12 cellular contexts compared by ENCODE assay signal in the genomic region with DNA sequence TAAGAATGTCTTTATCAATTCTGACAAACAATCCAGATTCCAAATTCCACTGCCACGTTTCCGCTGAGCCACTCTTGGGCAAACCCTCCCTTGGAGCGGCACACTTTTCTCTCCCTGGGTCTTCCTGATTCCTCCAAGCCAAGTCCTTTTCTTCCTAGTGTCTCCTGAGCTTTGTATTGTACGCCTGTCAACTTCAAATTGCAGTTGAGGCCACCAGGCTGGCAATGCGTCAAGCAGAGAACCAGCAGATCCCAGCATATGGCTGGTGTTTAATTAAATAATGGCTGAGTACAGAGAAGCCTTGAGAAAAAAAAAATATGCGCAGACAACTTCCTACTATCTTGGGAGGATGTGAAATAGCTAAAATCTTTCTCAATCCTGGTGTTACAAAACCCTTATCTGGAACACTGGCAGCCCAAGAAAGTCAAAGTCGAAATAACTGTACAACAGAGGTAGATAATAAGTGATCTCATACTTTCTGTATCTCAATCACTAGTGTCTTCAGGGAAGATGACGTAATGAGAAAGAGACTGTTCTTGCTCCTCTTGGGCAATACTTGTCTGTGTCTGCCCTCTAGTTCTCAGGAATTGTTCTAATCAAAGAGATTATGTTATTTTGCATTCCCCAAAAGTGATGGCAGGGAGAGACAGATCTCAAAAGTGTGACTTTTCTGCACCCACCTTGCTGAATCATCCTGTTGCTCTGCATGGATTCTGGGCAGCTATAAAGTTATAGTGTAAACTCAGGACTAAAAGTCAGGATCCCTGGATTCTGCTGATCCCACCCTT. TPM values are rescaled to one million over a fixed set of nuclear protein-coding genes. Genes with fewer than 3 reads are reported as not detected.
DNase-seq lines count a peak whose midpoint lies in the region; ATAC-seq and TF ChIP-seq lines count a peak whose summit lies in the region.
"Had no signal": no experiment of that assay in that cellular context is flagged by ENCODE, and none has a peak within 500 bp of the region (broad histone marks: within the 10 kb centered on the region; RNA-seq: fewer than 3 reads in every experiment).

No MANE protein-coding gene starts in this region.

- no peak overlapping the region for H3K27ac Mint-ChIP-seq in CD8-positive, alpha-beta memory T cell
- H3K27ac Mint-ChIP-seq: activated naive CD4-positive, alpha-beta T cell treated with anti-CD3 and anti-CD28 coated beads, Interleukin-2, amount 10 ng/mL, durations not matched to agents 7 days and 5 days; CD8-positive, alpha-beta T cell had no signal

- DNase-seq in AG04450 (ENCODE audit: low read depth, low spot score) (peak; percentile 4), M059J (ENCODE audit: low read depth) (peak; percentile 35), body of pancreas (peak in 2 of 4 donors; percentile 5 to 16), lung (ENCODE audit: low spot score) (no peak), DMS153 (lab: John Stamatoyannopoulos, UW) (no peak), NCI-H1436 (lab: John Stamatoyannopoulos, UW) (no peak)
- DNase-seq in activated CD4-positive, alpha-beta T cell treated with anti-CD3 and anti-CD28 coated beads for 1 hour = no peak
- no peak for DNase-seq in CD8-positive, alpha-beta memory T cell
- DNase-seq: activated naive CD4-positive, alpha-beta T cell treated with anti-CD3 and anti-CD28 coated beads, Interleukin-2, amount 10 ng/mL, durations not matched to agents 7 days and 5 days; CD8-positive, alpha-beta T cell; T-helper 1 cell had no signal

- ATAC-seq in body of pancreas (peak; percentile 55), lung (ENCODE audit: insufficient read depth, low FRiP score) (peak; percentile 49)
- ATAC-seq: CD8-positive, alpha-beta T cell had no signal

- no peak for TF ChIP-seq POLR2A in body of pancreas (IDR thresholded peaks at IDR 0.05)

- no peaks in the 10 kb centered on the region for H3K9me3 Mint-ChIP-seq in CD8-positive, alpha-beta memory T cell
- H3K9me3 Mint-ChIP-seq: activated naive CD4-positive, alpha-beta T cell treated with anti-CD3 and anti-CD28 coated beads, Interleukin-2, amount 10 ng/mL, durations not matched to agents 7 days and 5 days; CD8-positive, alpha-beta T cell had no signal

- POLR2A ChIA-PET in AG04450 (lab: Yijun Ruan, JAX) = no interaction called here
- POLR2A ChIA-PET in CD8-positive, alpha-beta memory T cell (lab: Charles Lee) = no interaction called here

- intact Hi-C loops in body of pancreas (cut with DNase I) = no loop called here

- TF ChIP-seq CTCF in AG04450 (IDR thresholded peaks at IDR 0.05; ENCODE audit: low read depth, low read length) = no peak
- no peak for TF ChIP-seq CTCF in body of pancreas (IDR thresholded peaks at IDR 0.05)
- no peak for TF ChIP-seq CTCF in lung (IDR thresholded peaks at IDR 0.05; ENCODE audit: control extremely low read depth, extremely low read depth)

- H3K9me3 ChIP-seq in AG04450 (ENCODE audit: control insufficient read depth, insufficient read depth, low read length) = no peaks in the 10 kb centered on the region
- H3K9me3 ChIP-seq in body of pancreas = no peaks in the 10 kb centered on the region
- H3K9me3 ChIP-seq in lung (ENCODE audit: control insufficient read depth in 2 of 2, insufficient read depth in 1 of 2, low read length in 1 of 2) = no peaks in the 10 kb centered on the region
- no peaks in the 10 kb centered on the region for H3K9me3 ChIP-seq in CD8-positive, alpha-beta memory T cell (ENCODE audit: low read length)

- no peak overlapping the region for H3K4me3 Mint-ChIP-seq in CD8-positive, alpha-beta memory T cell
- H3K4me3 Mint-ChIP-seq: activated naive CD4-positive, alpha-beta T cell treated with anti-CD3 and anti-CD28 coated beads, Interleukin-2, amount 10 ng/mL, durations not matched to agents 7 days and 5 days; CD8-positive, alpha-beta T cell had no signal

- H3K36me3 ChIP-seq in body of pancreas (replicated peaks in 1 of 2; ENCODE audit: insufficient read depth in 1 of 2, low read depth in 2 of 2) (no peaks in the 10 kb centered on the region), lung (ENCODE audit: control insufficient read depth in 2 of 2, insufficient read depth in 2 of 2, low read length in 2 of 2) (no peaks in the 10 kb centered on the region)
- H3K36me3 ChIP-seq in CD8-positive, alpha-beta memory T cell (ENCODE audit: insufficient read depth, low read length) = no peaks in the 10 kb centered on the region

- H3K27me3 Mint-ChIP-seq in CD8-positive, alpha-beta memory T cell = peaks cover 4 to 13% of the 10 kb centered on the region in 2 donors

- no peaks in the 10 kb centered on the region for H3K4me1 Mint-ChIP-seq in CD8-positive, alpha-beta memory T cell
- H3K4me1 Mint-ChIP-seq: activated naive CD4-positive, alpha-beta T cell treated with anti-CD3 and anti-CD28 coated beads, Interleukin-2, amount 10 ng/mL, durations not matched to agents 7 days and 5 days had no signal

- CTCF ChIA-PET in AG04450 (lab: Charles Lee) = interaction anchor here (0.7 kb wide), 1 partner anchor 9 kb away, joined by 3 read pairs; no protein-coding TSS in a partner anchor
- CTCF ChIA-PET in CD8-positive, alpha-beta memory T cell (lab: Charles Lee) = no interaction called here

- no peak overlapping the region for H3K4me3 ChIP-seq in AG04450 (ENCODE audit: low read depth, low read length)
- H3K4me3 ChIP-seq in body of pancreas = no peak overlapping the region
- no peak overlapping the region for H3K4me3 ChIP-seq in lung
- no peak overlapping the region for H3K4me3 ChIP-seq in CD8-positive, alpha-beta memory T cell (ENCODE audit: low read length)

- WGBS in body of pancreas, 2 donors = 39 to 45% methylated on average over 8 of the region's 8 CpGs
- 28 to 48% methylated on average over 8 of the region's 8 CpGs for WGBS in lung, 2 donors

- no peak overlapping the region for H3K27ac ChIP-seq in AG04450 (ENCODE audit: low read depth, low read length)
- peak overlapping the region in 1 of 4 donors; percentile 14 for H3K27ac ChIP-seq in body of pancreas
- peak overlapping the region in 1 of 2 donors; percentile 40 for H3K27ac ChIP-seq in lung (ENCODE audit: low read depth in 1 of 2, low read length in 1 of 2)
- no peak overlapping the region for H3K27ac ChIP-seq in CD8-positive, alpha-beta memory T cell (ENCODE audit: low read depth, low read length)
- H3K27ac ChIP-seq: KMS-11 had no signal

- peaks cover 14% of the 10 kb centered on the region for H3K4me1 ChIP-seq in body of pancreas
- peaks cover 0 to 2% of the 10 kb centered on the region in 2 donors for H3K4me1 ChIP-seq in lung (ENCODE audit: control insufficient read depth in 2 of 2, insufficient read depth in 2 of 2, low read length in 2 of 2)
- no peaks in the 10 kb centered on the region for H3K4me1 ChIP-seq in CD8-positive, alpha-beta memory T cell (ENCODE audit: insufficient read depth, low read length)

- H3K36me3 Mint-ChIP-seq in CD8-positive, alpha-beta memory T cell = no peaks in the 10 kb centered on the region
- H3K36me3 Mint-ChIP-seq: activated naive CD4-positive, alpha-beta T cell treated with anti-CD3 and anti-CD28 coated beads, Interleukin-2, amount 10 ng/mL, durations not matched to agents 7 days and 5 days; CD8-positive, alpha-beta T cell had no signal

- peaks cover 2% of the 10 kb centered on the region for H3K27me3 ChIP-seq in AG04450 (ENCODE audit: control insufficient read depth, insufficient read depth, low read length)
- no peaks in the 10 kb centered on the region for H3K27me3 ChIP-seq in body of pancreas
- H3K27me3 ChIP-seq in lung (ENCODE audit: control insufficient read depth, insufficient read depth) = no peaks in the 10 kb centered on the region
- no peaks in the 10 kb centered on the region for H3K27me3 ChIP-seq in CD8-positive, alpha-beta memory T cell (ENCODE audit: insufficient read depth, low read length, poor library complexity, severe bottlenecking)

RNA-seq across cellular contexts. Expression of a gene that starts 15.0 kb away (rescaled TPM):
- polyA plus RNA-seq in AG04450 (2011; rRNA removed) (not detected in 2 replicates), lung (not detected)
- polyA minus RNA-seq in AG04450 (2011; rRNA and poly(A)+ RNA removed) = not detected in 2 replicates
- total RNA-seq in M059J (2014; rRNA removed; shearing (Covaris generic)) = not detected in 2 replicates
- total RNA-seq in body of pancreas (not detected), lung (not detected)
- not detected for total RNA-seq in CD8-positive, alpha-beta memory T cell
- not detected for polyA plus RNA-seq in CD8-positive, alpha-beta memory T cell
- total RNA-seq: CD8-positive, alpha-beta T cell had no signal

Comparison
In these comparisons a context has a peak if more than half of its experiments do, and no peak if none do; other contexts are left out.
1. DNase-seq: peak in AG04450 (single experiment) and M059J (single experiment); none in lung (single experiment), activated CD4-positive, alpha-beta T cell treated with anti-CD3 and anti-CD28 coated beads for 1 hour (single experiment), DMS153 (single experiment), NCI-H1436 (single experiment) and CD8-positive, alpha-beta memory T cell (0 of 5).